ENCODE assay signal across 8 cellular contexts in the genomic region with DNA sequence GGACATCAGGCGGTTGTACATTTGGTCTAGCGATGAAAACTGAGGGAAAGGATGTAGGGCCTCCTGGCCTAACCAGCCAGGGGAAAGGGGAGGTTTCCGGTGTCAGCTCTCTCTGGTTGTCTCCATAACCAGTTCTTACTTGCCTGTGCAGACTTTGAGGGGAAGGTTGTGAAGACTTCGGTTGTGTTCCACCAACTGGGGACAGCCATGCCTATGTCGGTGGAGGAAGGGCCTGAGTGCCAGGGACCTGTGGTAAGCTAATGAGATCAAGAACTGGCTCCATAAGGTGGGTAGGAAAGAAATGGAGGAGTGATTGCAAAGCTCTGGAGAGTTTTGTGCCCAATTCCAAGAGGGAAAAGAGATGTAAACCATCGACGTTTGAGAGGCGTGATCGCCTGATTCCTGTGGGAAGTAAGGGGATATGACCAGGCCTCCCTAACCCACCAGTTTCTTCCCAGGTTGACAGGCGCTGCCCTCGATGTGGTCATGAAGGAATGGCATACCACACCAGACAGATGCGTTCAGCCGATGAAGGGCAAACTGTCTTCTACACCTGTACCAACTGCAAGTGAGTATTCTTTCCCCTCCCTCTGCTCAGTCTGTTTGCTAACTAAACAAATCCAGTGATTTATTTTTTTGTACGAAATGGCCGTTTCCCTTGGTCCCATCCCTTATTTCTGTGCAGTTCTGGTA. TPM values are rescaled to one million over a fixed set of nuclear protein-coding genes. Genes with fewer than 3 reads are reported as not detected.
DNase-seq lines count a peak whose midpoint lies in the region; ATAC-seq and TF ChIP-seq lines count a peak whose summit lies in the region.

No MANE protein-coding gene starts in this region.

- no peak for DNase-seq in activated T-cell treated with anti-CD3 and anti-CD28 coated beads, Interleukin-2, amount 50 U/mL, for 24 hours
- no peak for DNase-seq in activated T-cell treated with anti-CD3 and anti-CD28 coated beads for 4 hours
- no peak for DNase-seq in RWPE1 (ENCODE audit: low spot score)
- peak; percentile 45 for DNase-seq in choroid plexus epithelial cell (ENCODE audit: low read depth)
- DNase-seq in right lobe of liver, result peak in 1 of 3 donors; percentile 27
- peak in 1 of 2 donors; percentile 61 for DNase-seq in suprapubic skin (ENCODE audit: low spot score in 2 of 2)
- no peak for DNase-seq in globus pallidus (ENCODE audit: low spot score)

- H3K4me3 ChIP-seq in choroid plexus epithelial cell (ENCODE audit: low read depth, low read length) (peak overlapping the region; percentile 86), right lobe of liver (peak overlapping the region; percentile 78 to 94 (median 80)), suprapubic skin (peak overlapping the region; percentile 85)

- ATAC-seq in HG02870 (IDR thresholded peaks at IDR 0.05; ENCODE audit: unreplicated experiment) (peak; percentile 13), right lobe of liver (peak; percentile 31 to 38 (median 36))

- TF ChIP-seq CTCF in RWPE1 (conservative IDR thresholded peaks at IDR 0.05; ENCODE audit: low read depth) (no peak), choroid plexus epithelial cell (conservative IDR thresholded peaks at IDR 0.05; ENCODE audit: low read depth, low read length) (no peak), right lobe of liver (IDR thresholded peaks at IDR 0.05) (no peak), suprapubic skin (IDR thresholded peaks at IDR 0.05) (no peak)

- H3K4me1 Mint-ChIP-seq in activated T-cell treated with anti-CD3 and anti-CD28 coated beads, Interleukin-2, amount 50 U/mL, for 24 hours (ENCODE audit: low read depth), result peaks cover 49% of the 10 kb centered on the region

- no peaks in the 10 kb centered on the region for H3K9me3 ChIP-seq in right lobe of liver
- H3K9me3 ChIP-seq in suprapubic skin, result no peaks in the 10 kb centered on the region

- H3K4me1 ChIP-seq in right lobe of liver (peaks cover 0 to 13% (median 4%) of the 10 kb centered on the region in 4 donors), suprapubic skin (peaks cover 37% of the 10 kb centered on the region)

- H3K36me3 ChIP-seq in right lobe of liver (peaks cover 0 to 10% (median 0%) of the 10 kb centered on the region in 4 donors), suprapubic skin (peaks cover 12% of the 10 kb centered on the region)

- H3K27me3 Mint-ChIP-seq in activated T-cell treated with anti-CD3 and anti-CD28 coated beads, Interleukin-2, amount 50 U/mL, for 24 hours, result no peaks in the 10 kb centered on the region

- CTCF ChIA-PET in RWPE1 (lab: Yijun Ruan, JAX), result interaction anchor here (0.6 to 1.6 kb wide), 2 partner anchors 9 to 41 kb away, joined by 4 to 5 read pairs; no protein-coding TSS in a partner anchor

- TF ChIP-seq EP300 in suprapubic skin (IDR thresholded peaks at IDR 0.05), result no peak

- WGBS in right lobe of liver (ENCODE audit: insufficient coverage, low coverage, low lambda C conversion rate, missing lambda C conversion rate), result 11% methylated on average over 9 of the region's 15 CpGs
- WGBS in suprapubic skin, result 43% methylated on average over 15 of the region's 15 CpGs

- POLR2A ChIA-PET in RWPE1 (lab: Yijun Ruan, JAX; ENCODE audit: low non-redundant PET), result interaction anchor here (2.7 kb wide), 1 partner anchor 40 kb away, joined by 9 read pairs; no protein-coding TSS in a partner anchor

- H3K4me3 Mint-ChIP-seq in activated T-cell treated with anti-CD3 and anti-CD28 coated beads, Interleukin-2, amount 50 U/mL, for 24 hours, result peak overlapping the region; percentile 97

- intact Hi-C loops in right lobe of liver (cut with DNase I), result no loop called here

- peaks cover 6% of the 10 kb centered on the region for H3K9me3 Mint-ChIP-seq in activated T-cell treated with anti-CD3 and anti-CD28 coated beads, Interleukin-2, amount 50 U/mL, for 24 hours

- H3K27me3 ChIP-seq in right lobe of liver (no peaks in the 10 kb centered on the region), suprapubic skin (no peaks in the 10 kb centered on the region)

- peak overlapping the region; percentile 97 for H3K27ac Mint-ChIP-seq in activated T-cell treated with anti-CD3 and anti-CD28 coated beads, Interleukin-2, amount 50 U/mL, for 24 hours

- H3K36me3 Mint-ChIP-seq in activated T-cell treated with anti-CD3 and anti-CD28 coated beads, Interleukin-2, amount 50 U/mL, for 24 hours (ENCODE audit: low read depth), result peaks cover 67% of the 10 kb centered on the region

- peak overlapping the region; percentile 92 for H3K27ac ChIP-seq in RWPE1
- peak overlapping the region; percentile 71 to 81 (median 81) for H3K27ac ChIP-seq in right lobe of liver
- peak overlapping the region; percentile 89 for H3K27ac ChIP-seq in suprapubic skin

- no peak for TF ChIP-seq POLR2A in right lobe of liver (IDR thresholded peaks at IDR 0.05)
- TF ChIP-seq POLR2A in suprapubic skin (IDR thresholded peaks at IDR 0.05), result no peak

RNA-seq across cellular contexts. Expression of a gene that starts 0.8 kb away (rescaled TPM):
- total RNA-seq in right lobe of liver (10 to 100 TPM in 4 of 6 experiments, 1 to 10 TPM in 2; 9.4 to 17.8 (median 11.2) TPM), suprapubic skin (10 to 100 TPM; 16.7 to 23.9 (median 21.6) TPM)

RNA-seq across cellular contexts. Expression of a gene that starts 5.1 kb away (rescaled TPM):
- total RNA-seq in right lobe of liver (10 to 100 TPM; 22.9 to 37.2 (median 25.7) TPM), suprapubic skin (10 to 100 TPM; 35.2 to 54.4 (median 44.2) TPM)

RNA-seq across cellular contexts. Expression of a gene that starts 13.7 kb away (rescaled TPM):
- total RNA-seq in right lobe of liver (not detected), suprapubic skin (10 to 100 TPM; 29.1 to 73.1 (median 44.6) TPM)

RNA-seq across cellular contexts. Expression of a gene that starts 51.0 kb away (rescaled TPM):
- total RNA-seq in right lobe of liver (1 to 10 TPM in 1 of 6 experiments, under 1 TPM in 5; 0.32 to 5.1 (median 0.60) TPM), suprapubic skin (under 1 TPM in 1 of 4 donors, not detected in 3; 0.57 TPM)

Comparison
In these comparisons a context has a peak if more than half of its experiments do, and no peak if none do; other contexts are left out.
1. RNA of a gene that starts 13.7 kb away (total RNA-seq): 29.1 to 73.1 TPM in suprapubic skin; not detected in right lobe of liver; every median in the first group is over 10 times any median in the second.
2. Peak in every context shown above with its lines, with median percentiles within 50 percentile points of each other: H3K27ac ChIP-seq and H3K4me3 ChIP-seq.